Comparison of ENCODE assay signal across 26 cellular contexts in the genomic region with DNA sequence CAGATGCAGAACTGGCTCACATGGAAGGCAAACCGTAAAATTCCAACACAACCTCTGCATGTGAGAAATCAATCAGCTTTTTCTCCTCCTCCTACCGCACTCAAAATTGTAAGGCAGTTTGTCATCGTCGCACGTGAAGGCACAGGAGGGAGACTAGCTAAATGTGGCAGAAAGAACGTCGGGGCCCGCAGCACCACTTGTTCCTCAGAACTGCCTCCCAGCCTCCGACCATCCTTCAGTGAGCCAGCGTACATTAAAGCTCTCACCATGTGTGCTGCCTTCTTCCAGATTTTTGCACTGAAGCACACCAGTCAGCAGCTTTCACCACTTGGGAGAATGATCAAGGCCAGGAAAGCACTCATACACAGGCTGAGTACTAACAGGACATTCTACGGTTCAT.
"Had no signal": no experiment of that assay in that cellular context is flagged by ENCODE, and none has a peak within 500 bp of the region (broad histone marks: within the 10 kb centered on the region; RNA-seq: fewer than 3 reads in every experiment).

No MANE protein-coding gene starts in this region.

- H3K27ac Mint-ChIP-seq: activated B cell treated with CpG ODN at 0.5 μM for 24 hours; activated CD4-positive, alpha-beta memory T cell treated with anti-CD3 and anti-CD28 coated beads, Interleukin-2, amount 10 ng/mL, durations not matched to agents 7 days and 5 days; activated CD4-positive, alpha-beta T cell treated with anti-CD3 and anti-CD28 coated beads, Interleukin-2, amount 10 ng/mL, durations not matched to agents 7 days and 5 days; activated naive CD4-positive, alpha-beta T cell treated with anti-CD3 and anti-CD28 coated beads for 36 hours; activated naive CD8-positive, alpha-beta T cell; activated T-helper 17 cell treated with anti-CD3 and anti-CD28 coated beads, Interleukin-2, amount 50 U/mL, for 72 hours had no signal

- DNase-seq: activated B cell treated with CpG ODN at 0.5 μM for 24 hours; activated CD4-positive, alpha-beta memory T cell treated with anti-CD3 and anti-CD28 coated beads, Interleukin-2, amount 10 ng/mL, durations not matched to agents 7 days and 5 days; activated CD4-positive, alpha-beta T cell treated with anti-CD3 and anti-CD28 coated beads for 1 hour; activated CD4-positive, alpha-beta T cell treated with anti-CD3 and anti-CD28 coated beads, Interleukin-2, amount 10 ng/mL, durations not matched to agents 7 days and 5 days; activated gamma-delta T cell; activated naive CD4-positive, alpha-beta T cell treated with anti-CD3 and anti-CD28 coated beads for 36 hours; activated T-cell treated with anti-CD3 and anti-CD28 coated beads for 4 hours; activated T-cell treated with anti-CD3 and anti-CD28 coated beads, Interleukin-2, amount 50 U/mL, for 48 hours; amygdala; Karpas-422; MM.1S; NCI-H1105 treated with DMSO at 0.1 percent for 48 hours; NCI-H146; NCI-H187 treated with DMSO at 0.1 percent for 48 hours; NCI-H2081 treated with DMSO at 0.1 percent for 48 hours; NCI-H2171; NCI-H2227 treated with DMSO at 0.1 percent for 48 hours; NCI-H446 treated with DMSO at 0.1 percent for 48 hours; NCI-H526; NCI-H82; SIG-M5; T-helper 2 cell; T1000 had no signal

- H3K27me3 Mint-ChIP-seq: activated B cell treated with CpG ODN at 0.5 μM for 24 hours; activated CD4-positive, alpha-beta memory T cell treated with anti-CD3 and anti-CD28 coated beads, Interleukin-2, amount 10 ng/mL, durations not matched to agents 7 days and 5 days; activated CD4-positive, alpha-beta T cell treated with anti-CD3 and anti-CD28 coated beads, Interleukin-2, amount 10 ng/mL, durations not matched to agents 7 days and 5 days; activated naive CD8-positive, alpha-beta T cell; activated T-helper 17 cell treated with anti-CD3 and anti-CD28 coated beads, Interleukin-2, amount 50 U/mL, for 72 hours; brain had no signal

- ATAC-seq: activated T-helper 17 cell treated with anti-CD3 and anti-CD28 coated beads, Interleukin-2, amount 50 U/mL, for 72 hours had no signal

- H3K9me3 Mint-ChIP-seq: activated B cell treated with CpG ODN at 0.5 μM for 24 hours; activated CD4-positive, alpha-beta memory T cell treated with anti-CD3 and anti-CD28 coated beads, Interleukin-2, amount 10 ng/mL, durations not matched to agents 7 days and 5 days; activated naive CD4-positive, alpha-beta T cell treated with anti-CD3 and anti-CD28 coated beads for 36 hours; activated T-helper 17 cell treated with anti-CD3 and anti-CD28 coated beads, Interleukin-2, amount 50 U/mL, for 72 hours had no signal

- H3K4me3 Mint-ChIP-seq: activated B cell treated with CpG ODN at 0.5 μM for 24 hours; activated CD4-positive, alpha-beta memory T cell treated with anti-CD3 and anti-CD28 coated beads, Interleukin-2, amount 10 ng/mL, durations not matched to agents 7 days and 5 days; activated CD4-positive, alpha-beta T cell treated with anti-CD3 and anti-CD28 coated beads, Interleukin-2, amount 10 ng/mL, durations not matched to agents 7 days and 5 days; activated naive CD4-positive, alpha-beta T cell treated with anti-CD3 and anti-CD28 coated beads for 36 hours; activated naive CD8-positive, alpha-beta T cell; activated T-helper 17 cell treated with anti-CD3 and anti-CD28 coated beads, Interleukin-2, amount 50 U/mL, for 72 hours; brain had no signal

- H3K4me1 Mint-ChIP-seq: activated B cell treated with CpG ODN at 0.5 μM for 24 hours; activated CD4-positive, alpha-beta memory T cell treated with anti-CD3 and anti-CD28 coated beads, Interleukin-2, amount 10 ng/mL, durations not matched to agents 7 days and 5 days; activated CD4-positive, alpha-beta T cell treated with anti-CD3 and anti-CD28 coated beads, Interleukin-2, amount 10 ng/mL, durations not matched to agents 7 days and 5 days; activated T-helper 17 cell treated with anti-CD3 and anti-CD28 coated beads, Interleukin-2, amount 50 U/mL, for 72 hours had no signal
